ENCODE assay signal across 1 cellular context in genomic region chr19:53868892-53869804, GRCh38.
A peak's percentile ranks its signal among the peaks of the same experiment; 100 is the strongest.
TF ChIP-seq lines count a peak whose summit lies in the region.

No MANE protein-coding gene starts in this region.

TF ChIP-seq in HepG2, 621 proteins besides CTCF, POLR2A, EP300 and RAD21 (continued from another document):
- TF ChIP-seq ZNF740 (CRISPR knock-in tag; IDR thresholded peaks at IDR 0.05) (no peak), ZNF746 (CRISPR knock-in tag; IDR thresholded peaks at IDR 0.05) (peak; percentile 82; the same call in 1 of the 2 replicates), MYNN (CRISPR knock-in tag; IDR thresholded peaks at IDR 0.05; ENCODE audit: low read depth) (no peak), ZNF777 (CRISPR knock-in tag; IDR thresholded peaks at IDR 0.05) (peak; percentile 44; the same call in 1 of the 2 replicates), SNAPC5 (CRISPR knock-in tag; IDR thresholded peaks at IDR 0.05; ENCODE audit: borderline replicate concordance) (0 out of 2 replicates have a peak, but pooled peaks have one; percentile 67), GATAD2A (CRISPR knock-in tag; IDR thresholded peaks at IDR 0.05) (peak; percentile 48; the same call in 1 of the 2 replicates), AKAP8 (CRISPR knock-in tag; IDR thresholded peaks at IDR 0.05) (peak; percentile 91; the same call in 1 of the 2 replicates), ZNF468 (CRISPR knock-in tag; IDR thresholded peaks at IDR 0.05) (no peak), ZSCAN31 (CRISPR knock-in tag; IDR thresholded peaks at IDR 0.05; ENCODE audit: low read depth) (peak; percentile 21; the same call in 1 of the 2 replicates), IRF9 (CRISPR knock-in tag; IDR thresholded peaks at IDR 0.05; ENCODE audit: borderline replicate concordance) (peak; percentile 81; the same call in 1 of the 2 replicates), ZMAT3 (CRISPR knock-in tag; conservative IDR thresholded peaks at IDR 0.05) (peak; percentile 26; the same call in 1 of the 2 replicates), BORCS8-MEF2B (CRISPR knock-in tag; IDR thresholded peaks at IDR 0.05) (peak; percentile 63; the same call in 1 of the 2 replicates), ZNF547 (CRISPR knock-in tag; IDR thresholded peaks at IDR 0.05) (peak; percentile 67; the same call in 1 of the 2 replicates), NFYB (CRISPR knock-in tag; IDR thresholded peaks at IDR 0.05) (peak; percentile 23; the same call in 1 of the 2 replicates), ELF1 (CRISPR knock-in tag; IDR thresholded peaks at IDR 0.05) (0 out of 2 replicates have a peak, but pooled peaks have one; percentile 29), GATAD1 (CRISPR knock-in tag; IDR thresholded peaks at IDR 0.05) (peak; percentile 32; the same call in 1 of the 2 replicates), TARDBP (CRISPR knock-in tag; IDR thresholded peaks at IDR 0.05) (peak; percentile 48; the same call in 1 of the 2 replicates), TFE3 (CRISPR knock-in tag; IDR thresholded peaks at IDR 0.05) (peak; percentile 36; the same call in 1 of the 2 replicates), PCBP1 (IDR thresholded peaks at IDR 0.05; ENCODE audit: borderline replicate concordance, low read depth, low read length) (no peak), ZNF784 (CRISPR knock-in tag; IDR thresholded peaks at IDR 0.05; ENCODE audit: borderline replicate concordance) (no peak), SAP130 (CRISPR knock-in tag; IDR thresholded peaks at IDR 0.05; ENCODE audit: low read depth) (peak; percentile 83), LCORL (IDR thresholded peaks at IDR 0.05) (no peak), LCORL (CRISPR knock-in tag; IDR thresholded peaks at IDR 0.05) (0 out of 2 replicates have a peak, but pooled peaks have one; percentile 14), XBP1 (CRISPR knock-in tag; IDR thresholded peaks at IDR 0.05) (0 out of 2 replicates have a peak, but pooled peaks have one; percentile 19)
- TF ChIP-seq, protein P1, sequence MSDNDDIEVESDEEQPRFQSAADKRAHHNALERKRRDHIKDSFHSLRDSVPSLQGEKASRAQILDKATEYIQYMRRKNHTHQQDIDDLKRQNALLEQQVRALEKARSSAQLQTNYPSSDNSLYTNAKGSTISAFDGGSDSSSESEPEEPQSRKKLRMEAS (IDR thresholded peaks at IDR 0.05) = peak; percentile 49
- TF ChIP-seq, protein P2, sequence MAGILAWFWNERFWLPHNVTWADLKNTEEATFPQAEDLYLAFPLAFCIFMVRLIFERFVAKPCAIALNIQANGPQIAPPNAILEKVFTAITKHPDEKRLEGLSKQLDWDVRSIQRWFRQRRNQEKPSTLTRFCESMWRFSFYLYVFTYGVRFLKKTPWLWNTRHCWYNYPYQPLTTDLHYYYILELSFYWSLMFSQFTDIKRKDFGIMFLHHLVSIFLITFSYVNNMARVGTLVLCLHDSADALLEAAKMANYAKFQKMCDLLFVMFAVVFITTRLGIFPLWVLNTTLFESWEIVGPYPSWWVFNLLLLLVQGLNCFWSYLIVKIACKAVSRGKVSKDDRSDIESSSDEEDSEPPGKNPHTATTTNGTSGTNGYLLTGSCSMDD (CRISPR knock-in tag; IDR thresholded peaks at IDR 0.05) = no peak
- TF ChIP-seq, protein P3, sequence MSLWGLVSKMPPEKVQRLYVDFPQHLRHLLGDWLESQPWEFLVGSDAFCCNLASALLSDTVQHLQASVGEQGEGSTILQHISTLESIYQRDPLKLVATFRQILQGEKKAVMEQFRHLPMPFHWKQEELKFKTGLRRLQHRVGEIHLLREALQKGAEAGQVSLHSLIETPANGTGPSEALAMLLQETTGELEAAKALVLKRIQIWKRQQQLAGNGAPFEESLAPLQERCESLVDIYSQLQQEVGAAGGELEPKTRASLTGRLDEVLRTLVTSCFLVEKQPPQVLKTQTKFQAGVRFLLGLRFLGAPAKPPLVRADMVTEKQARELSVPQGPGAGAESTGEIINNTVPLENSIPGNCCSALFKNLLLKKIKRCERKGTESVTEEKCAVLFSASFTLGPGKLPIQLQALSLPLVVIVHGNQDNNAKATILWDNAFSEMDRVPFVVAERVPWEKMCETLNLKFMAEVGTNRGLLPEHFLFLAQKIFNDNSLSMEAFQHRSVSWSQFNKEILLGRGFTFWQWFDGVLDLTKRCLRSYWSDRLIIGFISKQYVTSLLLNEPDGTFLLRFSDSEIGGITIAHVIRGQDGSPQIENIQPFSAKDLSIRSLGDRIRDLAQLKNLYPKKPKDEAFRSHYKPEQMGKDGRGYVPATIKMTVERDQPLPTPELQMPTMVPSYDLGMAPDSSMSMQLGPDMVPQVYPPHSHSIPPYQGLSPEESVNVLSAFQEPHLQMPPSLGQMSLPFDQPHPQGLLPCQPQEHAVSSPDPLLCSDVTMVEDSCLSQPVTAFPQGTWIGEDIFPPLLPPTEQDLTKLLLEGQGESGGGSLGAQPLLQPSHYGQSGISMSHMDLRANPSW (CRISPR knock-in tag; IDR thresholded peaks at IDR 0.05; ENCODE audit: borderline replicate concordance) = no peak
- TF ChIP-seq, protein P4, sequence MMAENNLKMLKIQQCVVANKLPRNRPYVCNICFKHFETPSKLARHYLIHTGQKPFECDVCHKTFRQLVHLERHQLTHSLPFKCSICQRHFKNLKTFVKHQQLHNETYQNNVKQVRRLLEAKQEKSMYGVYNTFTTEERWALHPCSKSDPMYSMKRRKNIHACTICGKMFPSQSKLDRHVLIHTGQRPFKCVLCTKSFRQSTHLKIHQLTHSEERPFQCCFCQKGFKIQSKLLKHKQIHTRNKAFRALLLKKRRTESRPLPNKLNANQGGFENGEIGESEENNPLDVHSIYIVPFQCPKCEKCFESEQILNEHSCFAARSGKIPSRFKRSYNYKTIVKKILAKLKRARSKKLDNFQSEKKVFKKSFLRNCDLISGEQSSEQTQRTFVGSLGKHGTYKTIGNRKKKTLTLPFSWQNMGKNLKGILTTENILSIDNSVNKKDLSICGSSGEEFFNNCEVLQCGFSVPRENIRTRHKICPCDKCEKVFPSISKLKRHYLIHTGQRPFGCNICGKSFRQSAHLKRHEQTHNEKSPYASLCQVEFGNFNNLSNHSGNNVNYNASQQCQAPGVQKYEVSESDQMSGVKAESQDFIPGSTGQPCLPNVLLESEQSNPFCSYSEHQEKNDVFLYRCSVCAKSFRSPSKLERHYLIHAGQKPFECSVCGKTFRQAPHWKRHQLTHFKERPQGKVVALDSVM (CRISPR knock-in tag; IDR thresholded peaks at IDR 0.05) = 0 out of 2 replicates have a peak, but pooled peaks have one; percentile 19
- TF ChIP-seq, protein P5, sequence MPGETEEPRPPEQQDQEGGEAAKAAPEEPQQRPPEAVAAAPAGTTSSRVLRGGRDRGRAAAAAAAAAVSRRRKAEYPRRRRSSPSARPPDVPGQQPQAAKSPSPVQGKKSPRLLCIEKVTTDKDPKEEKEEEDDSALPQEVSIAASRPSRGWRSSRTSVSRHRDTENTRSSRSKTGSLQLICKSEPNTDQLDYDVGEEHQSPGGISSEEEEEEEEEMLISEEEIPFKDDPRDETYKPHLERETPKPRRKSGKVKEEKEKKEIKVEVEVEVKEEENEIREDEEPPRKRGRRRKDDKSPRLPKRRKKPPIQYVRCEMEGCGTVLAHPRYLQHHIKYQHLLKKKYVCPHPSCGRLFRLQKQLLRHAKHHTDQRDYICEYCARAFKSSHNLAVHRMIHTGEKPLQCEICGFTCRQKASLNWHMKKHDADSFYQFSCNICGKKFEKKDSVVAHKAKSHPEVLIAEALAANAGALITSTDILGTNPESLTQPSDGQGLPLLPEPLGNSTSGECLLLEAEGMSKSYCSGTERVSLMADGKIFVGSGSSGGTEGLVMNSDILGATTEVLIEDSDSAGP (CRISPR knock-in tag; IDR thresholded peaks at IDR 0.05; ENCODE audit: borderline replicate concordance) = peak; percentile 76; the same call in 1 of the 2 replicates
- TF ChIP-seq, protein P6, sequence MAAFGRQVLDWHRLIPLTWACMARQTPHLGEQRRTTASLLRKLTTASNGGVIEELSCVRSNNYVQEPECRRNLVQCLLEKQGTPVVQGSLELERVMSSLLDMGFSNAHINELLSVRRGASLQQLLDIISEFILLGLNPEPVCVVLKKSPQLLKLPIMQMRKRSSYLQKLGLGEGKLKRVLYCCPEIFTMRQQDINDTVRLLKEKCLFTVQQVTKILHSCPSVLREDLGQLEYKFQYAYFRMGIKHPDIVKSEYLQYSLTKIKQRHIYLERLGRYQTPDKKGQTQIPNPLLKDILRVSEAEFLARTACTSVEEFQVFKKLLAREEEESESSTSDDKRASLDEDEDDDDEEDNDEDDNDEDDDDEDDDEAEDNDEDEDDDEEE (CRISPR knock-in tag; IDR thresholded peaks at IDR 0.05) = peak; percentile 54; the same call in 1 of the 2 replicates
- TF ChIP-seq, protein P7, sequence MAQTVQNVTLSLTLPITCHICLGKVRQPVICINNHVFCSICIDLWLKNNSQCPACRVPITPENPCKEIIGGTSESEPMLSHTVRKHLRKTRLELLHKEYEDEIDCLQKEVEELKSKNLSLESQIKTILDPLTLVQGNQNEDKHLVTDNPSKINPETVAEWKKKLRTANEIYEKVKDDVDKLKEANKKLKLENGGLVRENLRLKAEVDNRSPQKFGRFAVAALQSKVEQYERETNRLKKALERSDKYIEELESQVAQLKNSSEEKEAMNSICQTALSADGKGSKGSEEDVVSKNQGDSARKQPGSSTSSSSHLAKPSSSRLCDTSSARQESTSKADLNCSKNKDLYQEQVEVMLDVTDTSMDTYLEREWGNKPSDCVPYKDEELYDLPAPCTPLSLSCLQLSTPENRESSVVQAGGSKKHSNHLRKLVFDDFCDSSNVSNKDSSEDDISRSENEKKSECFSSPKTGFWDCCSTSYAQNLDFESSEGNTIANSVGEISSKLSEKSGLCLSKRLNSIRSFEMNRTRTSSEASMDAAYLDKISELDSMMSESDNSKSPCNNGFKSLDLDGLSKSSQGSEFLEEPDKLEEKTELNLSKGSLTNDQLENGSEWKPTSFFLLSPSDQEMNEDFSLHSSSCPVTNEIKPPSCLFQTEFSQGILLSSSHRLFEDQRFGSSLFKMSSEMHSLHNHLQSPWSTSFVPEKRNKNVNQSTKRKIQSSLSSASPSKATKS (CRISPR knock-in tag; IDR thresholded peaks at IDR 0.05) = no peak
- TF ChIP-seq, protein P8, sequence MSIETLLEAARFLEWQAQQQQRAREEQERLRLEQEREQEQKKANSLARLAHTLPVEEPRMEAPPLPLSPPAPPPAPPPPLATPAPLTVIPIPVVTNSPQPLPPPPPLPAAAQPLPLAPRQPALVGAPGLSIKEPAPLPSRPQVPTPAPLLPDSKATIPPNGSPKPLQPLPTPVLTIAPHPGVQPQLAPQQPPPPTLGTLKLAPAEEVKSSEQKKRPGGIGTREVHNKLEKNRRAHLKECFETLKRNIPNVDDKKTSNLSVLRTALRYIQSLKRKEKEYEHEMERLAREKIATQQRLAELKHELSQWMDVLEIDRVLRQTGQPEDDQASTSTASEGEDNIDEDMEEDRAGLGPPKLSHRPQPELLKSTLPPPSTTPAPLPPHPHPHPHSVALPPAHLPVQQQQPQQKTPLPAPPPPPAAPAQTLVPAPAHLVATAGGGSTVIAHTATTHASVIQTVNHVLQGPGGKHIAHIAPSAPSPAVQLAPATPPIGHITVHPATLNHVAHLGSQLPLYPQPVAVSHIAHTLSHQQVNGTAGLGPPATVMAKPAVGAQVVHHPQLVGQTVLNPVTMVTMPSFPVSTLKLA (IDR thresholded peaks at IDR 0.05) = peak; percentile 2; the same call in 1 of the 2 replicates
